In the genomic region with DNA sequence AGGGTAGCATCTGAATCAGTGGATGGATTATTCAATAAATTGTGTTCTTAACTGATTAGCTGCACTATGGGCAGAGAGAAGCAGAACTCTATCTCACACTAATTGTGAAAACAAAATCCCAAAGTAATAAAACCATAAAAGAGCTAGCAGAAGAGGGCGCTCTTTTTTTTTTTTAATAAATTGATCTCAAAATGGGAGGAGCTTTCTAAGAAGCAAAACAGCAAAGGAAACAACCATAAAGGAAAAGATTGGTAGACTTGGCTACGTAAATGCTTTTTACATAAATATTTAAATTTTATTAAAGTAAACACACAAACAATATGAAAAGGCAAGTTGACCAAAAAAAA, we compare ENCODE assay signal across 8 cellular contexts. TPM values are rescaled to one million over a fixed set of nuclear protein-coding genes. Genes with fewer than 3 reads are reported as not detected.
DNase-seq lines count a peak whose midpoint lies in the region; ATAC-seq and TF ChIP-seq lines count a peak whose summit lies in the region.

No MANE protein-coding gene starts in this region.

- DNase-seq in AG08395 (ENCODE audit: low spot score) (peak; percentile 22), GM12865 (ENCODE audit: low read depth) (peak; percentile 67), NCI-H774 (lab: John Stamatoyannopoulos, UW) (peak; percentile 9), breast epithelium (ENCODE audit: low spot score in 2 of 2) (no peak)
- DNase-seq in naive thymus-derived CD8-positive, alpha-beta T cell: peak in 3 of 10 donors; percentile 50 to 62 (median 61)
- no peak for DNase-seq in activated CD4-positive, alpha-beta T cell treated with anti-CD3 and anti-CD28 coated beads, Interleukin-2, amount 50 U/mL, for 4 hours

- TF ChIP-seq CTCF in GM12865 (IDR thresholded peaks at IDR 0.05; ENCODE audit: insufficient read depth, low read depth, low read length, missing control alignments) (peak; percentile 30), breast epithelium (IDR thresholded peaks at IDR 0.05) (peak in 2 of 3 donors; percentile 37 to 46)

- peak overlapping the region; percentile 94 to 96 for H3K27ac ChIP-seq in breast epithelium

- H3K4me3 Mint-ChIP-seq in naive thymus-derived CD8-positive, alpha-beta T cell: peak overlapping the region in 8 of 10 donors; percentile 0 to 96 (median 64)

- peaks cover 16 to 41% (median 37%) of the 10 kb centered on the region in 4 donors for H3K4me1 Mint-ChIP-seq in naive thymus-derived CD8-positive, alpha-beta T cell

- H3K27ac Mint-ChIP-seq in naive thymus-derived CD8-positive, alpha-beta T cell: peak overlapping the region; percentile 91 to 99 (median 96)

- no peak for TF ChIP-seq POLR2A in breast epithelium (IDR thresholded peaks at IDR 0.05)

- peak overlapping the region; percentile 100 for H3K4me3 ChIP-seq in GM12865 (ENCODE audit: low read depth, low read length)
- no peak overlapping the region for H3K4me3 ChIP-seq in breast epithelium

- POLR2A ChIA-PET in naive thymus-derived CD8-positive, alpha-beta T cell (lab: Charles Lee): interaction anchor here (0.7 to 3.8 kb wide), 3 partner anchors 129 to 290 kb away, joined by 3 to 30 read pairs (median 5); a partner anchor contains a TSS

- no peaks in the 10 kb centered on the region for H3K36me3 ChIP-seq in breast epithelium

- peaks cover 0 to 4% (median 3%) of the 10 kb centered on the region in 3 donors for H3K36me3 Mint-ChIP-seq in naive thymus-derived CD8-positive, alpha-beta T cell

- no peaks in the 10 kb centered on the region for H3K27me3 Mint-ChIP-seq in naive thymus-derived CD8-positive, alpha-beta T cell

- no peaks in the 10 kb centered on the region for H3K9me3 Mint-ChIP-seq in naive thymus-derived CD8-positive, alpha-beta T cell

- H3K9me3 ChIP-seq in breast epithelium: no peaks in the 10 kb centered on the region

- ATAC-seq in naive thymus-derived CD8-positive, alpha-beta T cell: no peak
- ATAC-seq in HG02610 (IDR thresholded peaks at IDR 0.05; ENCODE audit: unreplicated experiment) (no peak), HG03025 (IDR thresholded peaks at IDR 0.05; ENCODE audit: low FRiP score, unreplicated experiment) (no peak)

- H3K4me1 ChIP-seq in breast epithelium: no peaks in the 10 kb centered on the region

- no peaks in the 10 kb centered on the region for H3K27me3 ChIP-seq in breast epithelium

- intact Hi-C loops in breast epithelium (cut with DNase I; ENCODE audit: low total_unique reads): no loop called here

RNA-seq across cellular contexts. Expression of a gene that starts 1.5 kb away (rescaled TPM):
- 10 to 100 TPM; 40.2 to 60.0 (median 56.1) TPM for total RNA-seq in breast epithelium
- total RNA-seq in naive thymus-derived CD8-positive, alpha-beta T cell: 10 to 100 TPM; 23.5 to 26.5 TPM
- polyA plus RNA-seq in naive thymus-derived CD8-positive, alpha-beta T cell: 10 to 100 TPM; 44.3 to 62.8 (median 51.4) TPM

RNA-seq across cellular contexts. Expression of a gene that starts 6.7 kb away (rescaled TPM):
- total RNA-seq in breast epithelium: 10 to 100 TPM; 41.1 to 71.3 (median 55.7) TPM
- 10 to 100 TPM; 68.6 to 86.3 TPM for total RNA-seq in naive thymus-derived CD8-positive, alpha-beta T cell
- 10 to 100 TPM; 13.1 to 16.7 (median 16.5) TPM for polyA plus RNA-seq in naive thymus-derived CD8-positive, alpha-beta T cell

Comparison
In these comparisons a context has a peak if more than half of its experiments do, and no peak if none do; other contexts are left out.
1. DNase-seq: peak in AG08395 (single experiment), GM12865 (single experiment) and NCI-H774 (single experiment); none in breast epithelium (0 of 2) and activated CD4-positive, alpha-beta T cell treated with anti-CD3 and anti-CD28 coated beads, Interleukin-2, amount 50 U/mL, for 4 hours (0 of 2).